8 cellular contexts compared by ENCODE assay signal in genomic region chr14:34981743-34982420, GRCh38. TPM values are rescaled to one million over a fixed set of nuclear protein-coding genes. Genes with fewer than 3 reads are reported as not detected.
DNase-seq lines count a peak whose midpoint lies in the region; ATAC-seq and TF ChIP-seq lines count a peak whose summit lies in the region.

No MANE protein-coding gene starts in this region.

- TF ChIP-seq CTCF in PC-3 (conservative IDR thresholded peaks at IDR 0.05; ENCODE audit: low read depth, low read length) (no peak), adrenal gland (IDR thresholded peaks at IDR 0.05) (peak in 5 of 6 experiments; percentile 25 to 44 (median 36))

- H3K4me3 ChIP-seq in PC-3 (ENCODE audit: low read length) = peak overlapping the region; percentile 78
- peak overlapping the region in 3 of 4 donors; percentile 57 to 92 (median 69) for H3K4me3 ChIP-seq in adrenal gland
- peak overlapping the region; percentile 81 for H3K4me3 ChIP-seq in iPS-15b (ENCODE audit: low read depth, low read length)

- peak; percentile 3 for ATAC-seq in HG02938 (IDR thresholded peaks at IDR 0.05; ENCODE audit: unreplicated experiment)
- ATAC-seq in PC-3 = peak; percentile 21

- peak overlapping the region; percentile 85 for H3K4me2 ChIP-seq in PC-3 (ENCODE audit: low read length)

- H3K27ac ChIP-seq in PC-3 (ENCODE audit: low read length) = peak overlapping the region; percentile 93
- H3K27ac ChIP-seq in adrenal gland = peak overlapping the region; percentile 94 to 99 (median 99)

- H3K79me2 ChIP-seq in PC-3 (ENCODE audit: low read length) = peaks cover 66% of the 10 kb centered on the region

- H3K27me3 ChIP-seq in PC-3 (ENCODE audit: low read length) = no peaks in the 10 kb centered on the region
- H3K27me3 ChIP-seq in adrenal gland = no peaks in the 10 kb centered on the region
- H3K27me3 ChIP-seq in iPS-15b (ENCODE audit: control insufficient read depth, insufficient read depth, low read length) = peaks cover 2% of the 10 kb centered on the region

- H3K9ac ChIP-seq in PC-3 (ENCODE audit: low read length) = peak overlapping the region; percentile 89
- H3K9ac ChIP-seq in iPS-15b (ENCODE audit: low read depth, low read length) = peak overlapping the region; percentile 24

- peak overlapping the region; percentile 86 for H2AFZ ChIP-seq in PC-3 (ENCODE audit: low read length)

- POLR2A ChIA-PET in PC-3 (lab: Charles Lee; ENCODE audit: unreplicated experiment) = interaction anchor here (0.5 to 0.9 kb wide), 6 partner anchors 64 to 152 kb away, joined by 3 to 15 read pairs (median 4); partner anchors contain the start of genes BAZ1A and FAM177A1

- no peaks in the 10 kb centered on the region for H3K9me2 ChIP-seq in PC-3 (replicated peaks; ENCODE audit: low read length)

- H3K9me3 ChIP-seq in PC-3 (ENCODE audit: low read length) = no peaks in the 10 kb centered on the region
- H3K9me3 ChIP-seq in adrenal gland (replicated peaks in 1 of 3) = no peaks in the 10 kb centered on the region
- H3K9me3 ChIP-seq in iPS-15b (ENCODE audit: control insufficient read depth, insufficient read depth, low read length) = no peaks in the 10 kb centered on the region

- H3K36me3 ChIP-seq in PC-3 (ENCODE audit: low read depth, low read length) (no peaks in the 10 kb centered on the region), adrenal gland (replicated peaks in 1 of 2) (no peaks in the 10 kb centered on the region), iPS-15b (ENCODE audit: control insufficient read depth, insufficient read depth, low read length) (no peaks in the 10 kb centered on the region)

- WGBS in adrenal gland, 4 donors = 0 to 1% (median 1%) methylated on average over 17 of the region's 17 CpGs

- DNase-seq in NCI-H1417 (lab: John Stamatoyannopoulos, UW) (peak in 2 of 3 experiments; percentile 66 to 81), NCI-H1417 treated with DMSO at 0.1 percent for 48 hours (lab: John Stamatoyannopoulos, UW) (no peak), PC-3 (peak; percentile 49), adrenal gland (peak; percentile 22 to 64 (median 34)), cerebellar nuclear complex (lab: John Stamatoyannopoulos, UW) (no peak)
- DNase-seq in stimulated activated CD4-positive, alpha-beta T cell treated with anti-CD3 and anti-CD28 coated beads, Interleukin-15, amount 100 ng/mL, for 1 hour (ENCODE audit: low read depth in 1 of 2, low spot score in 1 of 2) = peak; percentile 3 to 9

- no peaks in the 10 kb centered on the region for H3F3A ChIP-seq in PC-3 (ENCODE audit: low read length, unreplicated experiment)

- H3K4me1 ChIP-seq in PC-3 (ENCODE audit: insufficient read depth, low read length) (peaks cover 19% of the 10 kb centered on the region), adrenal gland (replicated peaks in 1 of 2) (peaks cover 18 to 43% of the 10 kb centered on the region in 2 donors), iPS-15b (ENCODE audit: control insufficient read depth, insufficient read depth, low read length) (peaks cover 3% of the 10 kb centered on the region)

- no peak for TF ChIP-seq POLR2A in adrenal gland (IDR thresholded peaks at IDR 0.05)

- CTCF ChIA-PET in PC-3 (lab: Charles Lee) = interaction anchor here (0.5 to 0.8 kb wide), 3 partner anchors 107 to 139 kb away, joined by 3 to 6 read pairs (median 3); partner anchors contain the start of gene BAZ1A

- BruUV-seq in PC-3 (replicated peaks; lab: Mats Ljungman, UMichigan) = TSS peak; percentile 66

- H4K20me1 ChIP-seq in PC-3 (ENCODE audit: low read length) = no peaks in the 10 kb centered on the region

- intact Hi-C loops in PC-3 (cut with micrococcal nuclease) = loop anchor here (1.0 to 5.0 kb wide), 5 partner anchors 64 to 440 kb away; partner anchors contain the start of genes BAZ1A, FAM177A1 and PRORP
- intact Hi-C loops in adrenal gland (cut with DNase I) = loop anchor here in 1 of 2 donors (10.0 kb wide), 1 partner anchor 133 kb away; no protein-coding TSS in a partner anchor

RNA-seq across cellular contexts. Expression of gene SRP54, which starts 0.9 kb away (rescaled TPM):
- 49.3 and 75.5 TPM in 2 replicates for total RNA-seq in PC-3 (2014; rRNA removed)
- total RNA-seq in adrenal gland = 10 to 100 TPM; 40.3 to 82.4 (median 56.5) TPM
- 100 to 1,000 TPM in 1 of 3 donors, 10 to 100 TPM in 2; 17.7 to 143 (median 20.9) TPM for polyA plus RNA-seq in adrenal gland

Comparison
In these comparisons a context has a peak if more than half of its experiments do, and no peak if none do; other contexts are left out.
1. DNase-seq: peak in NCI-H1417 (2 of 3), PC-3 (single experiment), adrenal gland (7 of 7) and stimulated activated CD4-positive, alpha-beta T cell treated with anti-CD3 and anti-CD28 coated beads, Interleukin-15, amount 100 ng/mL, for 1 hour (2 of 2); none in NCI-H1417 treated with DMSO at 0.1 percent for 48 hours (single experiment) and cerebellar nuclear complex (0 of 2).
2. Peak in every context shown above with its lines, with median percentiles within 50 percentile points of each other: H3K4me3 ChIP-seq.